In genomic region chr1:55169126-55169525, GRCh38 we compare ENCODE assay signal across 14 cellular contexts.
"Had no signal": no experiment of that assay in that cellular context is flagged by ENCODE, and none has a peak within 500 bp of the region (broad histone marks: within the 10 kb centered on the region; RNA-seq: fewer than 3 reads in every experiment).

No MANE protein-coding gene starts in this region.

- H3K27me3 Mint-ChIP-seq: naive thymus-derived CD8-positive, alpha-beta T cell had no signal

- ATAC-seq: gastrocnemius medialis; heart left ventricle; left lobe of liver; mucosa of descending colon; naive thymus-derived CD8-positive, alpha-beta T cell; Right ventricle myocardium inferior had no signal

- DNase-seq: activated CD4-positive, alpha-beta T cell treated with anti-CD3 and anti-CD28 coated beads, Interleukin-2, amount 50 U/mL, for 48 hours; gastrocnemius medialis; heart left ventricle; mammary epithelial cell; mucosa of descending colon; naive thymus-derived CD8-positive, alpha-beta T cell; nucleus accumbens; stimulated activated CD4-positive, alpha-beta T cell treated with anti-CD3 and anti-CD28 coated beads, Interleukin-2, amount 100 ng/mL, for 48 hours; stimulated activated naive CD4-positive, alpha-beta T cell treated with Interleukin-2 at 50 U/mL for 16 hours had no signal

- H3K4me3 ChIP-seq: gastrocnemius medialis, heart left ventricle, mucosa of descending colon, right atrium auricular region, thoracic aorta had no signal

- H3K27me3 ChIP-seq: gastrocnemius medialis, heart left ventricle, right atrium auricular region had no signal

- H3K27ac ChIP-seq: heart left ventricle, right atrium auricular region, thoracic aorta had no signal

- H3K9me3 Mint-ChIP-seq: endodermal cell; naive thymus-derived CD8-positive, alpha-beta T cell had no signal

- H3K9me3 ChIP-seq: gastrocnemius medialis, heart left ventricle, mucosa of descending colon, right atrium auricular region, thoracic aorta had no signal

- H3K4me3 Mint-ChIP-seq: endodermal cell; naive thymus-derived CD8-positive, alpha-beta T cell had no signal
